Comparison of ENCODE assay signal across 1 cellular context in the genomic region with DNA sequence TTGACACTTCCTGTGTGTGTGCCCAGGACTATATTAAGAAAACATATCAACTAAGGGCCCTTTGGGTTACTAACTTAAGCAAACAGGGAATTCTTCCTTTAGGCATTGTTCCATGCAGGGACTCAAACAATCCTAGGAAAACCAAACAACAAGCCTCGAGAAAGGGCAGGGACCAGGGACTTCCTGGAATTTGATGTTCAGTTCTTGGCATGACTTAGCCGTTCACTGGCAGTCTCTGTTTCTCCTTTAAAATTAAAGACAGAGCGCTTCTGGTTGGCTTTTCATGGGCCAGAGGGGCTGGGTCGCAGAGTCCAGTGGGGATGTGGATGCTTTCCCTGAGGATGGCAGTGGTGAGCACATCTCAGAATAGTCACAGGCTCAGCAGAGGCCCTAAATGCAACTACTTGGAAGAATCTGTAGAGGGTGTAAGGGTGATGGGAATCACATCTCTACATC.
TF ChIP-seq lines count a peak whose summit lies in the region.

No MANE protein-coding gene starts in this region.

TF ChIP-seq in WTC11, 78 proteins besides CTCF, POLR2A, EP300 and RAD21 (continued from another document):
- TF ChIP-seq, protein P1, sequence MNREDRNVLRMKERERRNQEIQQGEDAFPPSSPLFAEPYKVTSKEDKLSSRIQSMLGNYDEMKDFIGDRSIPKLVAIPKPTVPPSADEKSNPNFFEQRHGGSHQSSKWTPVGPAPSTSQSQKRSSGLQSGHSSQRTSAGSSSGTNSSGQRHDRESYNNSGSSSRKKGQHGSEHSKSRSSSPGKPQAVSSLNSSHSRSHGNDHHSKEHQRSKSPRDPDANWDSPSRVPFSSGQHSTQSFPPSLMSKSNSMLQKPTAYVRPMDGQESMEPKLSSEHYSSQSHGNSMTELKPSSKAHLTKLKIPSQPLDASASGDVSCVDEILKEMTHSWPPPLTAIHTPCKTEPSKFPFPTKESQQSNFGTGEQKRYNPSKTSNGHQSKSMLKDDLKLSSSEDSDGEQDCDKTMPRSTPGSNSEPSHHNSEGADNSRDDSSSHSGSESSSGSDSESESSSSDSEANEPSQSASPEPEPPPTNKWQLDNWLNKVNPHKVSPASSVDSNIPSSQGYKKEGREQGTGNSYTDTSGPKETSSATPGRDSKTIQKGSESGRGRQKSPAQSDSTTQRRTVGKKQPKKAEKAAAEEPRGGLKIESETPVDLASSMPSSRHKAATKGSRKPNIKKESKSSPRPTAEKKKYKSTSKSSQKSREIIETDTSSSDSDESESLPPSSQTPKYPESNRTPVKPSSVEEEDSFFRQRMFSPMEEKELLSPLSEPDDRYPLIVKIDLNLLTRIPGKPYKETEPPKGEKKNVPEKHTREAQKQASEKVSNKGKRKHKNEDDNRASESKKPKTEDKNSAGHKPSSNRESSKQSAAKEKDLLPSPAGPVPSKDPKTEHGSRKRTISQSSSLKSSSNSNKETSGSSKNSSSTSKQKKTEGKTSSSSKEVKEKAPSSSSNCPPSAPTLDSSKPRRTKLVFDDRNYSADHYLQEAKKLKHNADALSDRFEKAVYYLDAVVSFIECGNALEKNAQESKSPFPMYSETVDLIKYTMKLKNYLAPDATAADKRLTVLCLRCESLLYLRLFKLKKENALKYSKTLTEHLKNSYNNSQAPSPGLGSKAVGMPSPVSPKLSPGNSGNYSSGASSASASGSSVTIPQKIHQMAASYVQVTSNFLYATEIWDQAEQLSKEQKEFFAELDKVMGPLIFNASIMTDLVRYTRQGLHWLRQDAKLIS (CRISPR knock-in tag; IDR thresholded peaks at IDR 0.05; ENCODE audit: borderline replicate concordance) = no peak
- TF ChIP-seq, protein P2, sequence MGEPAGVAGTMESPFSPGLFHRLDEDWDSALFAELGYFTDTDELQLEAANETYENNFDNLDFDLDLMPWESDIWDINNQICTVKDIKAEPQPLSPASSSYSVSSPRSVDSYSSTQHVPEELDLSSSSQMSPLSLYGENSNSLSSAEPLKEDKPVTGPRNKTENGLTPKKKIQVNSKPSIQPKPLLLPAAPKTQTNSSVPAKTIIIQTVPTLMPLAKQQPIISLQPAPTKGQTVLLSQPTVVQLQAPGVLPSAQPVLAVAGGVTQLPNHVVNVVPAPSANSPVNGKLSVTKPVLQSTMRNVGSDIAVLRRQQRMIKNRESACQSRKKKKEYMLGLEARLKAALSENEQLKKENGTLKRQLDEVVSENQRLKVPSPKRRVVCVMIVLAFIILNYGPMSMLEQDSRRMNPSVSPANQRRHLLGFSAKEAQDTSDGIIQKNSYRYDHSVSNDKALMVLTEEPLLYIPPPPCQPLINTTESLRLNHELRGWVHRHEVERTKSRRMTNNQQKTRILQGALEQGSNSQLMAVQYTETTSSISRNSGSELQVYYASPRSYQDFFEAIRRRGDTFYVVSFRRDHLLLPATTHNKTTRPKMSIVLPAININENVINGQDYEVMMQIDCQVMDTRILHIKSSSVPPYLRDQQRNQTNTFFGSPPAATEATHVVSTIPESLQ (CRISPR knock-in tag; IDR thresholded peaks at IDR 0.05) = no peak
- TF ChIP-seq NFYB (CRISPR knock-in tag; conservative IDR thresholded peaks at IDR 0.05; ENCODE audit: low read depth) = no peak
- TF ChIP-seq, protein P3, sequence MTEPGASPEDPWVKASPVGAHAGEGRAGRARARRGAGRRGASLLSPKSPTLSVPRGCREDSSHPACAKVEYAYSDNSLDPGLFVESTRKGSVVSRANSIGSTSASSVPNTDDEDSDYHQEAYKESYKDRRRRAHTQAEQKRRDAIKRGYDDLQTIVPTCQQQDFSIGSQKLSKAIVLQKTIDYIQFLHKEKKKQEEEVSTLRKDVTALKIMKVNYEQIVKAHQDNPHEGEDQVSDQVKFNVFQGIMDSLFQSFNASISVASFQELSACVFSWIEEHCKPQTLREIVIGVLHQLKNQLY (CRISPR knock-in tag; IDR thresholded peaks at IDR 0.05) = no peak
- TF ChIP-seq ZNF121 (CRISPR knock-in tag; IDR thresholded peaks at IDR 0.05) = no peak
- no peak for TF ChIP-seq SMAD4 (CRISPR knock-in tag; IDR thresholded peaks at IDR 0.05)
- TF ChIP-seq SMAD3 (CRISPR knock-in tag; IDR thresholded peaks at IDR 0.05; ENCODE audit: borderline replicate concordance) = no peak
- no peak for TF ChIP-seq RELA (CRISPR knock-in tag; IDR thresholded peaks at IDR 0.05; ENCODE audit: borderline replicate concordance)
TF ChIP-seq in WTC11: peak in this region for 0.
